Comparison of ENCODE assay signal across 28 cellular contexts in genomic region chr2:167753142-167753541, GRCh38.
"Had no signal": no experiment of that assay in that cellular context is flagged by ENCODE, and none has a peak within 500 bp of the region (broad histone marks: within the 10 kb centered on the region; RNA-seq: fewer than 3 reads in every experiment).

No MANE protein-coding gene starts in this region.

- H3K36me3 Mint-ChIP-seq: immature natural killer cell; memory B cell; naive thymus-derived CD8-positive, alpha-beta T cell; stimulated activated naive B cell treated with anti-CD40 and anti-IgM and Interleukin-4, amounts not matched to agents 10 μg/mL and 1 μg/mL and 100 μg/mL, for 72 hours had no signal

- H3K4me3 Mint-ChIP-seq: immature natural killer cell; memory B cell; naive thymus-derived CD8-positive, alpha-beta T cell; stimulated activated naive B cell treated with anti-CD40 and anti-IgM and Interleukin-4, amounts not matched to agents 10 μg/mL and 1 μg/mL and 100 μg/mL, for 72 hours; stimulated activated naive CD8-positive, alpha-beta T cell treated with anti-CD3 and anti-CD28 coated beads, Interleukin-15, amount 100 ng/mL, for 72 hours had no signal

- H3K9me3 ChIP-seq: esophagus squamous epithelium, neutrophil, pancreas, right lobe of liver, suprapubic skin, transverse colon, upper lobe of right lung, uterus had no signal

- H3K4me1 ChIP-seq: esophagus squamous epithelium, right lobe of liver, suprapubic skin, upper lobe of right lung, uterus had no signal

- H3K27ac ChIP-seq: coronary artery, esophagus squamous epithelium, neutrophil, pancreas, right lobe of liver, suprapubic skin, transverse colon, upper lobe of right lung, uterus had no signal

- FAIRE-seq: endometrium, pancreas, small intestine had no signal

- H3K36me3 ChIP-seq: esophagus squamous epithelium, neutrophil, pancreas, right lobe of liver, suprapubic skin, transverse colon, upper lobe of right lung, uterus had no signal

- ATAC-seq: left ventricle myocardium superior; naive thymus-derived CD8-positive, alpha-beta T cell; pancreas; right lobe of liver; stimulated activated naive B cell treated with anti-CD40 and anti-IgM and Interleukin-4, amounts not matched to agents 10 μg/mL and 1 μg/mL and 100 μg/mL, for 72 hours; stimulated activated naive CD8-positive, alpha-beta T cell treated with anti-CD3 and anti-CD28 coated beads, Interleukin-15, amount 100 ng/mL, for 72 hours; upper lobe of right lung had no signal

- H3K27me3 Mint-ChIP-seq: stimulated activated naive B cell treated with anti-CD40 and anti-IgM and Interleukin-4, amounts not matched to agents 10 μg/mL and 1 μg/mL and 100 μg/mL, for 72 hours; stimulated activated naive CD8-positive, alpha-beta T cell treated with anti-CD3 and anti-CD28 coated beads, Interleukin-15, amount 100 ng/mL, for 72 hours had no signal

- H3K27ac Mint-ChIP-seq: immature natural killer cell; memory B cell; naive thymus-derived CD8-positive, alpha-beta T cell; stimulated activated naive B cell treated with anti-CD40 and anti-IgM and Interleukin-4, amounts not matched to agents 10 μg/mL and 1 μg/mL and 100 μg/mL, for 72 hours; stimulated activated naive CD8-positive, alpha-beta T cell treated with anti-CD3 and anti-CD28 coated beads, Interleukin-15, amount 100 ng/mL, for 72 hours had no signal

- H3K4me1 Mint-ChIP-seq: immature natural killer cell; memory B cell; naive thymus-derived CD8-positive, alpha-beta T cell; stimulated activated naive B cell treated with anti-CD40 and anti-IgM and Interleukin-4, amounts not matched to agents 10 μg/mL and 1 μg/mL and 100 μg/mL, for 72 hours; stimulated activated naive CD8-positive, alpha-beta T cell treated with anti-CD3 and anti-CD28 coated beads, Interleukin-15, amount 100 ng/mL, for 72 hours had no signal

- DNase-seq: dermis blood vessel endothelial cell; effector memory CD4-positive, alpha-beta T cell; erythroblast; esophagus squamous epithelium; foreskin melanocyte; hypothalamus; immature natural killer cell; islet precursor cell; kidney glomerular epithelial cell; left ventricle myocardium superior; midbrain; naive thymus-derived CD8-positive, alpha-beta T cell; pancreas; right lobe of liver; small intestine; stimulated activated CD4-positive, alpha-beta T cell treated with anti-CD3 and anti-CD28 coated beads, Interleukin-15, amount 100 ng/mL, for 24 hours; stimulated activated CD4-positive, alpha-beta T cell treated with anti-CD3 and anti-CD28 coated beads, Interleukin-2, amount 100 ng/mL, for 48 hours; stimulated activated naive B cell treated with anti-CD40 and anti-IgM and Interleukin-4, amounts not matched to agents 10 μg/mL and 1 μg/mL and 100 μg/mL, for 72 hours; stimulated activated naive CD8-positive, alpha-beta T cell treated with anti-CD3 and anti-CD28 coated beads, Interleukin-15, amount 100 ng/mL, for 72 hours; transverse colon; upper lobe of right lung; uterus had no signal

- H3K9me3 Mint-ChIP-seq: memory B cell; stimulated activated naive B cell treated with anti-CD40 and anti-IgM and Interleukin-4, amounts not matched to agents 10 μg/mL and 1 μg/mL and 100 μg/mL, for 72 hours; stimulated activated naive CD8-positive, alpha-beta T cell treated with anti-CD3 and anti-CD28 coated beads, Interleukin-15, amount 100 ng/mL, for 72 hours had no signal

- H3K4me3 ChIP-seq: coronary artery, esophagus squamous epithelium, lung, pancreas, right lobe of liver, suprapubic skin, transverse colon, upper lobe of right lung, uterus had no signal

- H3K27me3 ChIP-seq: esophagus squamous epithelium, neutrophil, pancreas, right lobe of liver, suprapubic skin, transverse colon, upper lobe of right lung, uterus had no signal
